In the genomic region with DNA sequence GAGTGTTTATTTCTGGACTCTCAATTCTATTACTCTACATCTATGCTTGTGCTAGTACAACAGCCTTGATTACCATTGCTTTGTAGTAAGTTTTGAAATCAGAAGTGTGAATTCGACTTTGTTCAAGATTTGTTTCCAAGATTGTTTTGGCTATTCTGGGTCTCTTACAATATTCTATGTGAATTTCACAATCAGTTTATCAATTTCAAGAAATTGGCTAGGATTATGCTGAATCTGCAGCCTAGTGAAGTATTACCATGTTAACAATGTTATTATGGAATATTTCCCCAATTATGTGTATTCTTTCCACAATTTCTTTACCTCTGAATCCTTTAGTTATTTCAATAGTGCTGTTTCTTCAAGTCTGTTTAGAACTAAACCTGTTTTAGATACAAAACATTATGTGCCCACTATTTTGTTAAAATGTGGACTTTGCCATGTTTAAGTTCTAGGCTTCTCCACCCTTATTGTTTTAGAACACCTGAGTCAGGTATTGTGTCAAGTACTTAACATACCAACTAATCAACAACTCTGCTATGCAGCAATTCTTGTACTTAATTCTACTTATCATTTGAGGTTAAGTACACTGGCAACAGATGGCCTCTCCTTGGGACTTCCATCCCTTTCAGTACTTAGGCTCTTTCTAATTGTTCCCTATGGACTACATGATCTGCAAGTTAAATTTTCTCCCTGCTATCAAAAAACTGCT, we compare ENCODE assay signal across 15 cellular contexts. TPM values are rescaled to one million over a fixed set of nuclear protein-coding genes. Genes with fewer than 3 reads are reported as not detected.
DNase-seq lines count a peak whose midpoint lies in the region; ATAC-seq and TF ChIP-seq lines count a peak whose summit lies in the region.
"Had no signal": no experiment of that assay in that cellular context is flagged by ENCODE, and none has a peak within 500 bp of the region (broad histone marks: within the 10 kb centered on the region; RNA-seq: fewer than 3 reads in every experiment).

No MANE protein-coding gene starts in this region.

- H2BK120ac ChIP-seq in H9 (ENCODE audit: low read depth, low read length, poor library complexity, severe bottlenecking): no peak overlapping the region

- H2BK15ac ChIP-seq in H9 (ENCODE audit: low read depth, low read length): no peak overlapping the region

- no peak overlapping the region for H3K14ac ChIP-seq in H9 (ENCODE audit: insufficient read depth, low read length)

- H3K4me1 Mint-ChIP-seq in immature natural killer cell: peaks cover 9 to 14% of the 10 kb centered on the region in 2 donors
- peaks cover 5% of the 10 kb centered on the region for H3K4me1 Mint-ChIP-seq in stimulated activated memory B cell treated with anti-CD40 and anti-IgM and Interleukin-4, amounts not matched to agents 10 μg/mL and 1 μg/mL and 100 μg/mL, for 72 hours
- H3K4me1 Mint-ChIP-seq in H9: peaks cover 6 to 11% of the 10 kb centered on the region in 2 experiments

- no peak overlapping the region for H3K4me2 ChIP-seq in H9 (ENCODE audit: insufficient read depth, insufficient read length, low read length)

- H3K79me2 ChIP-seq in H9 (ENCODE audit: insufficient read depth, low read length): no peaks in the 10 kb centered on the region

- H3K27me3 ChIP-seq in H9 (ENCODE audit: insufficient read depth, low read length): no peaks in the 10 kb centered on the region
- H3K27me3 ChIP-seq: SJCRH30 had no signal

- no peaks in the 10 kb centered on the region for H4K20me1 ChIP-seq in H9 (ENCODE audit: control insufficient read depth, insufficient read depth, insufficient read length)

- H3K27ac Mint-ChIP-seq in immature natural killer cell (peak overlapping the region; percentile 19 to 71 (median 50)), H9 (peak overlapping the region in 1 of 3 experiments; percentile 97; a peak in 2 of 7 replicates)
- H3K27ac Mint-ChIP-seq in stimulated activated memory B cell treated with anti-CD40 and anti-IgM and Interleukin-4, amounts not matched to agents 10 μg/mL and 1 μg/mL and 100 μg/mL, for 72 hours: no peak overlapping the region
- H3K27ac Mint-ChIP-seq: activated T-helper 1 cell treated with anti-CD3 and anti-CD28 coated beads, Interleukin-12 subunit alpha, Interleukin-12 subunit beta, Interleukin-2, Interleukin-4 antibody, amounts not matched to agents 30 ng/mL and 10 ng/mL and 1 ng/mL, durations not matched to agents 14 hours and 24 hours and 36 hours had no signal

- H3K9ac ChIP-seq in H9 (ENCODE audit: extremely low read depth, insufficient read length, low read length): no peak overlapping the region

- H3K4me3 Mint-ChIP-seq in immature natural killer cell (no peak overlapping the region), H9 (no peak overlapping the region)
- H3K4me3 Mint-ChIP-seq in stimulated activated memory B cell treated with anti-CD40 and anti-IgM and Interleukin-4, amounts not matched to agents 10 μg/mL and 1 μg/mL and 100 μg/mL, for 72 hours: no peak overlapping the region
- H3K4me3 Mint-ChIP-seq: activated T-helper 1 cell treated with anti-CD3 and anti-CD28 coated beads, Interleukin-12 subunit alpha, Interleukin-12 subunit beta, Interleukin-2, Interleukin-4 antibody, amounts not matched to agents 30 ng/mL and 10 ng/mL and 1 ng/mL, durations not matched to agents 14 hours and 24 hours and 36 hours; brain had no signal

- H3T11ph ChIP-seq in H9 (ENCODE audit: low read length): no peak overlapping the region

- DNase-seq in DMS 273 (lab: John Stamatoyannopoulos, UW; ENCODE audit: unreplicated experiment) (peak; percentile 85), NCI-H2171 treated with DMSO at 0.1 percent for 48 hours (lab: John Stamatoyannopoulos, UW) (peak; percentile 78), immature natural killer cell (no peak), activated gamma-delta T cell treated with Interleukin-2 at 50 U/mL for 16 hours (no peak), H9 (no peak)
- no peak for DNase-seq in activated CD8-positive, alpha-beta memory T cell treated with anti-CD3 and anti-CD28 coated beads for 24 hours
- DNase-seq: SJCRH30; stimulated activated CD4-positive, alpha-beta T cell treated with anti-CD3 and anti-CD28 coated beads, Interleukin-4, amount 100 ng/mL, for 1 hour; stimulated activated naive CD4-positive, alpha-beta T cell treated with Interleukin-2 at 50 U/mL for 16 hours had no signal

- no peak overlapping the region for H2AFZ ChIP-seq in H9 (ENCODE audit: low read length)

- H2BK5ac ChIP-seq in H9 (ENCODE audit: insufficient read length, low read length): no peak overlapping the region

- TF ChIP-seq CTCF in 22Rv1 (IDR thresholded peaks at IDR 0.05): no peak
- no peak for TF ChIP-seq CTCF in H9 (conservative IDR thresholded peaks at IDR 0.05)

- H3K23ac ChIP-seq in H9 (ENCODE audit: insufficient read length, low read depth, low read length): no peak overlapping the region

- H4K5ac ChIP-seq in H9 (ENCODE audit: insufficient read length, low read depth, low read length): no peak overlapping the region

- H3K36me3 Mint-ChIP-seq in immature natural killer cell: peaks cover 15 to 31% (median 25%) of the 10 kb centered on the region in 3 donors
- peaks cover 35% of the 10 kb centered on the region for H3K36me3 Mint-ChIP-seq in stimulated activated memory B cell treated with anti-CD40 and anti-IgM and Interleukin-4, amounts not matched to agents 10 μg/mL and 1 μg/mL and 100 μg/mL, for 72 hours
- peaks cover 24 to 39% (median 35%) of the 10 kb centered on the region in 3 experiments; a peak in 6 of 7 replicates for H3K36me3 Mint-ChIP-seq in H9 (ENCODE audit: insufficient read depth in 1 of 3, low read depth in 3 of 3)

- H3K27me3 Mint-ChIP-seq in immature natural killer cell (ENCODE audit: low read depth in 3 of 3) (peaks cover 2 to 11% (median 5%) of the 10 kb centered on the region in 3 donors), H9 (ENCODE audit: low read depth) (peaks cover 1% of the 10 kb centered on the region; the same call in 1 of the 2 replicates)
- H3K27me3 Mint-ChIP-seq in stimulated activated memory B cell treated with anti-CD40 and anti-IgM and Interleukin-4, amounts not matched to agents 10 μg/mL and 1 μg/mL and 100 μg/mL, for 72 hours: no peaks in the 10 kb centered on the region

- no peaks in the 10 kb centered on the region for H3K9me3 ChIP-seq in H9 (ENCODE audit: control insufficient read depth, low read depth, low read length)
- H3K9me3 ChIP-seq: SJCRH30 had no signal

- H3K27ac ChIP-seq in 22Rv1 (peak overlapping the region; percentile 42), H9 (ENCODE audit: insufficient read length, low read depth, low read length) (no peak overlapping the region)
- H3K27ac ChIP-seq: C4-2B, SJCRH30 had no signal

- H3K18ac ChIP-seq in H9 (ENCODE audit: insufficient read length, low read depth, low read length): no peak overlapping the region

- H2AK5ac ChIP-seq in H9 (ENCODE audit: insufficient read length, low read length): no peak overlapping the region

- no peak overlapping the region for H2BK12ac ChIP-seq in H9 (ENCODE audit: insufficient read length, low read depth, low read length)

- H4K91ac ChIP-seq in H9 (ENCODE audit: insufficient read length, low read depth, low read length): no peak overlapping the region

- H3K4me1 ChIP-seq in H9 (ENCODE audit: insufficient read depth, low read length): no peaks in the 10 kb centered on the region
- H3K4me1 ChIP-seq: SJCRH30 had no signal

- no peaks in the 10 kb centered on the region for H3K9me3 Mint-ChIP-seq in immature natural killer cell
- no peaks in the 10 kb centered on the region for H3K9me3 Mint-ChIP-seq in stimulated activated memory B cell treated with anti-CD40 and anti-IgM and Interleukin-4, amounts not matched to agents 10 μg/mL and 1 μg/mL and 100 μg/mL, for 72 hours
- H3K9me3 Mint-ChIP-seq in H9: no peaks in the 10 kb centered on the region
- H3K9me3 Mint-ChIP-seq: activated T-helper 1 cell treated with anti-CD3 and anti-CD28 coated beads, Interleukin-12 subunit alpha, Interleukin-12 subunit beta, Interleukin-2, Interleukin-4 antibody, amounts not matched to agents 30 ng/mL and 10 ng/mL and 1 ng/mL, durations not matched to agents 14 hours and 24 hours and 36 hours had no signal

- ATAC-seq in stimulated activated memory B cell treated with anti-CD40 and anti-IgM and Interleukin-4, amounts not matched to agents 10 μg/mL and 1 μg/mL and 100 μg/mL, for 72 hours: no peak
- ATAC-seq: activated CD4-positive, CD25-positive, alpha-beta regulatory T cell treated with anti-CD3 and anti-CD28 coated beads, Interleukin-2, amount 50 U/mL, for 24 hours had no signal

- no peak overlapping the region for H3K4ac ChIP-seq in H9 (ENCODE audit: low read depth, low read length)

- no peaks in the 10 kb centered on the region for H3K79me1 ChIP-seq in H9 (ENCODE audit: insufficient read depth, low read depth, low read length, poor library complexity, severe bottlenecking)

- H3K23me2 ChIP-seq in H9 (ENCODE audit: insufficient read length, low read depth, low read length, poor library complexity, severe bottlenecking): no peaks in the 10 kb centered on the region

- WGBS in H9 (ENCODE audit: extremely low coverage, insufficient read length, low lambda C conversion rate): no CpG with 5 or more reads among the region's 1 CpG

- H2BK20ac ChIP-seq in H9 (ENCODE audit: low read depth, low read length, poor library complexity, severe bottlenecking): no peak overlapping the region

- no peak overlapping the region for H3K56ac ChIP-seq in H9 (ENCODE audit: insufficient read length, low read depth, low read length)

- no peak overlapping the region for H4K8ac ChIP-seq in H9 (replicated peaks; ENCODE audit: insufficient read length, low read depth, low read length)

RNA-seq across cellular contexts. Expression of gene SFPQ, which starts 19.3 kb away (rescaled TPM):
- polyA plus RNA-seq in immature natural killer cell: 100 to 1,000 TPM in 1 of 3 donors, 10 to 100 TPM in 2; 35.4 to 155 (median 82.1) TPM
- total RNA-seq in H9 (2021): 547 and 573 TPM in 2 replicates

Comparison
In these comparisons a context has a peak if more than half of its experiments do, and no peak if none do; other contexts are left out.
1. DNase-seq: peak in DMS 273 (single experiment) and NCI-H2171 treated with DMSO at 0.1 percent for 48 hours (single experiment); none in immature natural killer cell (0 of 3), activated gamma-delta T cell treated with Interleukin-2 at 50 U/mL for 16 hours (single experiment), H9 (single experiment) and activated CD8-positive, alpha-beta memory T cell treated with anti-CD3 and anti-CD28 coated beads for 24 hours (single experiment).